7 cellular contexts compared by ENCODE assay signal in the genomic region with DNA sequence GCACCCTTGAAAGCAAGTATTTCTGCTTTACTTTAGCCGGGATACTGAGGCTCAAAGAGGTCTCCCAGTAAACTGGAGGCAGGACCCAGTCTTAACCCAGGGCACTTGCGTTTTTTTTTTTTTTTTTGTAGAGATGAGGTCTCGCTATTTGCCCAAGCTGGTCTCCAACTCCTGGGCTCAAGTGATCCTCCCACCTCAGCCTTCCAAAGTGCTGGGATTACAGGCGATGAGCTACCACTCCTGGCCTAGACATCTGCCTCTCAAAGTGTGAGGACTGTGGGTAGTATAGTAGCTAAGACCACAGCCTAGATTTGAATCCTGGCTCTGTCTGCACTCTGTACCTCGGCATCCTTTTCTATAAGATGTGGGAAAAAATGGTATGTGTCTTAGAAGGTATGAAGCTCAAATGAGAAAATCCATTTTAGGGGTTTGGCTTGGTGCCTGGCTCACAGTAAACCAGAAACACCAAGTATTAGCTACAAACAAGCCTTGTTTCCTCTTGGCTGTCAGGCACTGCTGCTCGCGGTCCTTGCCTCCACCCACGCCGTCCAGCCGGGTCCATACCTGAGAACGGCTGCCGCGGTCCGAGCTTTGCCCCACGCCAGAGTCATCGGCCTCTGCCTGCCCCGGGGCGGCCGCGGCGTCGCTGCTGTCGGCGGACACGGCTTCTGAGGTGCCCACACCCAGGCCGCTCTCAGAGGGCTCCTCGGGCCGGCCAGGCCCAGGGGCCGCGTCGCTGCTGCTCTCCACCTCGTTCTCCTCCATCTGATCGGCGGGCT. TPM values are rescaled to one million over a fixed set of nuclear protein-coding genes. Genes with fewer than 3 reads are reported as not detected.
DNase-seq lines count a peak whose midpoint lies in the region; ATAC-seq, FAIRE-seq and TF ChIP-seq lines count a peak whose summit lies in the region.

No MANE protein-coding gene starts in this region.

- DNase-seq in GM12891 (ENCODE audit: insufficient read length, low spot score): no peak
- DNase-seq in activated naive CD4-positive, alpha-beta T cell treated with anti-CD3 and anti-CD28 coated beads, Interleukin-2, amount 50 U/mL, for 72 hours (ENCODE audit: low spot score in 2 of 2): peak in 1 of 2 donors; percentile 74
- DNase-seq in left ventricle myocardium superior: peak; percentile 58
- DNase-seq in renal cortical epithelial cell (ENCODE audit: low read depth): peak; percentile 29

- ATAC-seq in HG03135 (IDR thresholded peaks at IDR 0.05; ENCODE audit: unreplicated experiment) (peak; percentile 11), left ventricle myocardium superior (peak; percentile 2), GM18858 (IDR thresholded peaks at IDR 0.05; ENCODE audit: unreplicated experiment) (no peak), GM21576 (IDR thresholded peaks at IDR 0.05; ENCODE audit: unreplicated experiment) (no peak)
- peak in 1 of 2 donors; percentile 3 for ATAC-seq in activated naive CD4-positive, alpha-beta T cell treated with anti-CD3 and anti-CD28 coated beads, Interleukin-2, amount 50 U/mL, for 72 hours

- peak overlapping the region; percentile 97 to 99 for H3K27ac Mint-ChIP-seq in activated naive CD4-positive, alpha-beta T cell treated with anti-CD3 and anti-CD28 coated beads, Interleukin-2, amount 50 U/mL, for 72 hours

- no peak for TF ChIP-seq POLR2A in GM12891 (IDR thresholded peaks at IDR 0.05; ENCODE audit: low read depth, low read length)

- H3K36me3 Mint-ChIP-seq in activated naive CD4-positive, alpha-beta T cell treated with anti-CD3 and anti-CD28 coated beads, Interleukin-2, amount 50 U/mL, for 72 hours: peaks cover 8 to 29% of the 10 kb centered on the region in 2 donors

- peaks cover 0 to 4% of the 10 kb centered on the region in 2 donors for H3K9me3 Mint-ChIP-seq in activated naive CD4-positive, alpha-beta T cell treated with anti-CD3 and anti-CD28 coated beads, Interleukin-2, amount 50 U/mL, for 72 hours

- intact Hi-C loops in left ventricle myocardium superior (cut with micrococcal nuclease): no loop called here

- FAIRE-seq in GM12891 (lab: Jason Lieb, UNC): peak; percentile 9

TF ChIP-seq in GM12891, 5 proteins besides CTCF, POLR2A, EP300 and RAD21:
- TF ChIP-seq SPI1 (IDR thresholded peaks at IDR 0.05; ENCODE audit: low read depth, low read length): no peak
- TF ChIP-seq TAF1 (IDR thresholded peaks at IDR 0.05; ENCODE audit: low read depth, low read length): 0 out of 2 replicates have a peak, but pooled peaks have one; percentile 7

RNA-seq across cellular contexts. Expression of gene ZNF335, which starts 1.2 kb away (rescaled TPM):
- polyA plus RNA-seq in GM12891 (2012; ENCODE audit: low read depth, missing spikeins): 13.5 TPM
- 10 to 100 TPM; 31.0 to 62.6 TPM for total RNA-seq in activated naive CD4-positive, alpha-beta T cell treated with anti-CD3 and anti-CD28 coated beads, Interleukin-2, amount 50 U/mL, for 72 hours
- 10.0 TPM for total RNA-seq in left ventricle myocardium superior
- 11.1 and 16.1 TPM in 2 replicates for total RNA-seq in renal cortical epithelial cell

RNA-seq across cellular contexts. Expression of gene PCIF1, which starts 36.4 kb away (rescaled TPM):
- polyA plus RNA-seq in GM12891 (2012; ENCODE audit: low read depth, missing spikeins): 21.5 TPM
- total RNA-seq in activated naive CD4-positive, alpha-beta T cell treated with anti-CD3 and anti-CD28 coated beads, Interleukin-2, amount 50 U/mL, for 72 hours: 10 to 100 TPM; 31.8 to 51.0 TPM
- total RNA-seq in left ventricle myocardium superior (26.2 TPM), renal cortical epithelial cell (7.1 and 19.4 TPM in 2 replicates)

RNA-seq across cellular contexts. Expression of gene MMP9, which starts 37.9 kb away (rescaled TPM):
- 0.72 TPM for polyA plus RNA-seq in GM12891 (2012; ENCODE audit: low read depth, missing spikeins)
- total RNA-seq in activated naive CD4-positive, alpha-beta T cell treated with anti-CD3 and anti-CD28 coated beads, Interleukin-2, amount 50 U/mL, for 72 hours: under 1 TPM in 1 of 2 donors, not detected in 1; 0.10 TPM
- total RNA-seq in left ventricle myocardium superior: 0.64 TPM
- 0.87 TPM in 1 of 2 replicates, not detected in the other for total RNA-seq in renal cortical epithelial cell

RNA-seq across cellular contexts. Expression of gene SLC12A5, which starts 58.2 kb away (rescaled TPM):
- polyA plus RNA-seq in GM12891 (2012; ENCODE audit: low read depth, missing spikeins): 8.8 TPM
- under 1 TPM; 0.34 to 0.66 TPM for total RNA-seq in activated naive CD4-positive, alpha-beta T cell treated with anti-CD3 and anti-CD28 coated beads, Interleukin-2, amount 50 U/mL, for 72 hours
- 1.3 TPM for total RNA-seq in left ventricle myocardium superior
- total RNA-seq in renal cortical epithelial cell: 0.17 and 0.55 TPM in 2 replicates

RNA-seq across cellular contexts. Expression of gene PLTP, which starts 58.9 kb away (rescaled TPM):
- polyA plus RNA-seq in GM12891 (2012; ENCODE audit: low read depth, missing spikeins): 11.5 TPM
- 10 to 100 TPM; 11.0 to 12.9 TPM for total RNA-seq in activated naive CD4-positive, alpha-beta T cell treated with anti-CD3 and anti-CD28 coated beads, Interleukin-2, amount 50 U/mL, for 72 hours
- total RNA-seq in left ventricle myocardium superior: 97.7 TPM
- total RNA-seq in renal cortical epithelial cell: 10.4 and 32.1 TPM in 2 replicates

Comparison
In these comparisons a context has a peak if more than half of its experiments do, and no peak if none do; other contexts are left out.
1. ATAC-seq: peak in HG03135 (single experiment) and left ventricle myocardium superior (single experiment); none in GM18858 (single experiment) and GM21576 (single experiment).